9 cellular contexts compared by ENCODE assay signal in the genomic region with DNA sequence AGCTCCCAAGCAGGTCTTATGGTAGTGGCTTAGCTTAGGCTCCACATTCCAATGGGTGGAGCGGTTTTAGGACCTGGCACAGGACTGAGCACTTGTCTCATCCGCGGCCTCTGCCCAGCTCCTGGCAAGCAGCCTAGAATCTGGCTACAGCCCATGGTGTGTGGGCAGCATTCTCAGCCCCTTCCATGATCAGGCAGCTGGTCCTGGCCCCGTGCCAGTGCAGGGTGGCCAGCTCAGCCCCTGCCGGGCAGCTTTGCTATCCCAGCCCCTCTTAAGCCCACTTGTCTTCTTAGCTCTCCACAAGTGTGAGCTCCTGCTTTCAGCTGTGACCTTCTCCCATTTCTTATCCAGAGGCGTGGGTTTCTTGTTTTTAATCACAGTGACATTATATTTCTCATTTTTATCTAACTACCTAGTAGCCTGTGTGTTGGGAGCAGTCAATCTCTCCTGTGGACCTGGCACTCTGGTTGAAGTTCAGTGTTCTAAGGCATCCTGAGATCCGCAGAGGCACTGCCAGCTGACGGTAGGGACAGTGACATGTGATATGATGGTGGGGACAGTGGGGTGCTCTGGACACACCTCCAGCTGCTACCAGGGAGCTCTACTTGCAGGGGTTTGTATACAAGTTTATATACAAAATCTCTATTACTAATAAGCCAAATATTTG.
DNase-seq lines count a peak whose midpoint lies in the region; ATAC-seq and TF ChIP-seq lines count a peak whose summit lies in the region.
"Had no signal": no experiment of that assay in that cellular context is flagged by ENCODE, and none has a peak within 500 bp of the region (broad histone marks: within the 10 kb centered on the region; RNA-seq: fewer than 3 reads in every experiment).

No MANE protein-coding gene starts in this region.

- no peaks in the 10 kb centered on the region for H3K27me3 ChIP-seq in SK-N-SH (ENCODE audit: insufficient read depth)
- H3K27me3 ChIP-seq in left ventricle myocardium inferior (ENCODE audit: low read depth) = peaks cover 7% of the 10 kb centered on the region

- intact Hi-C loops in left ventricle myocardium inferior (cut with micrococcal nuclease) = no loop called here
- intact Hi-C loops in activated naive CD4-positive, alpha-beta T cell treated with anti-CD3 and anti-CD28 coated beads for 36 hours (cut with micrococcal nuclease) = no loop called here
- intact Hi-C loops in activated CD8-positive, alpha-beta T cell treated with anti-CD3 and anti-CD28 coated beads for 36 hours (cut with micrococcal nuclease) = no loop called here

- H3K9ac ChIP-seq in SK-N-SH = no peak overlapping the region

- CTCF ChIA-PET in SK-N-SH (lab: Yijun Ruan, JAX) = interaction anchor here (1.1 to 3.1 kb wide), 3 partner anchors 9 to 121 kb away, joined by 3 to 13 read pairs (median 12); no protein-coding TSS in a partner anchor
- CTCF ChIA-PET in activated naive CD4-positive, alpha-beta T cell treated with anti-CD3 and anti-CD28 coated beads for 36 hours (lab: Charles Lee) = interaction anchor here (0.7 to 2.2 kb wide), 4 partner anchors 12 to 124 kb away, joined by 3 to 7 read pairs (median 3); partner anchors contain the start of gene PRND
- CTCF ChIA-PET in activated CD8-positive, alpha-beta T cell treated with anti-CD3 and anti-CD28 coated beads for 36 hours (lab: Charles Lee) = interaction anchor here (0.6 to 1.1 kb wide), 3 partner anchors 115 to 415 kb away, joined by 3 read pairs; no protein-coding TSS in a partner anchor

- peak in 1 of 2 experiments; percentile 48; a peak in 1 of 4 replicates for TF ChIP-seq EP300 in SK-N-SH (IDR thresholded peaks at IDR 0.05; ENCODE audit: borderline replicate concordance in 1 of 2, low read depth in 1 of 2, low read length in 1 of 2)

- no peak overlapping the region for H2AFZ ChIP-seq in SK-N-SH (ENCODE audit: low read depth)

- TF ChIP-seq RAD21 in SK-N-SH (IDR thresholded peaks at IDR 0.05; ENCODE audit: low read length) = no peak

- peak; percentile 79 for DNase-seq in HT1080 (ENCODE audit: low read depth)
- peak; percentile 44 for DNase-seq in SK-N-SH
- peak; percentile 72 for DNase-seq in left ventricle myocardium inferior
- DNase-seq in substantia nigra (lab: John Stamatoyannopoulos, UW) = peak in 45 of 49 donors; percentile 39 to 98 (median 67)
- no peak for DNase-seq in activated naive CD4-positive, alpha-beta T cell treated with anti-CD3 and anti-CD28 coated beads for 36 hours
- no peak for DNase-seq in activated CD8-positive, alpha-beta T cell treated with anti-CD3 and anti-CD28 coated beads for 36 hours

- WGBS in SK-N-SH (ENCODE audit: low lambda C conversion rate) = 12% methylated on average over 8 of the region's 8 CpGs

- H3K36me3 Mint-ChIP-seq in activated naive CD4-positive, alpha-beta T cell treated with anti-CD3 and anti-CD28 coated beads for 36 hours (ENCODE audit: low read depth) = no peaks in the 10 kb centered on the region
- no peaks in the 10 kb centered on the region for H3K36me3 Mint-ChIP-seq in activated CD8-positive, alpha-beta T cell treated with anti-CD3 and anti-CD28 coated beads for 36 hours (ENCODE audit: low read depth)

- no peaks in the 10 kb centered on the region for H3K9me3 Mint-ChIP-seq in activated naive CD4-positive, alpha-beta T cell treated with anti-CD3 and anti-CD28 coated beads for 36 hours
- H3K9me3 Mint-ChIP-seq in activated CD8-positive, alpha-beta T cell treated with anti-CD3 and anti-CD28 coated beads for 36 hours = no peaks in the 10 kb centered on the region

- H3K36me3 ChIP-seq in SK-N-SH (replicated peaks in 1 of 2; ENCODE audit: control insufficient read depth in 1 of 2, insufficient read depth in 2 of 2, low read length in 1 of 2) (no peaks in the 10 kb centered on the region), left ventricle myocardium inferior (no peaks in the 10 kb centered on the region)

- H3K4me3 ChIP-seq in SK-N-SH (ENCODE audit: low read depth in 2 of 2, low read length in 1 of 2) (no peak overlapping the region), left ventricle myocardium inferior (no peak overlapping the region)

- H3K79me2 ChIP-seq in SK-N-SH (ENCODE audit: insufficient read depth) = no peaks in the 10 kb centered on the region

- H3F3A ChIP-seq in SK-N-SH (replicated peaks; ENCODE audit: insufficient read depth) = peaks cover 11% of the 10 kb centered on the region

- no peak overlapping the region for H3K4me3 Mint-ChIP-seq in activated naive CD4-positive, alpha-beta T cell treated with anti-CD3 and anti-CD28 coated beads for 36 hours
- no peak overlapping the region for H3K4me3 Mint-ChIP-seq in activated CD8-positive, alpha-beta T cell treated with anti-CD3 and anti-CD28 coated beads for 36 hours

- peaks cover 4% of the 10 kb centered on the region for H3K27me3 Mint-ChIP-seq in activated naive CD4-positive, alpha-beta T cell treated with anti-CD3 and anti-CD28 coated beads for 36 hours (ENCODE audit: low read depth)
- H3K27me3 Mint-ChIP-seq in activated CD8-positive, alpha-beta T cell treated with anti-CD3 and anti-CD28 coated beads for 36 hours = peaks cover 15% of the 10 kb centered on the region

- ATAC-seq in GM19463 (IDR thresholded peaks at IDR 0.05; ENCODE audit: unreplicated experiment) = no peak
- no peak for ATAC-seq in HG03039 (IDR thresholded peaks at IDR 0.05; ENCODE audit: unreplicated experiment)
- ATAC-seq in activated CD8-positive, alpha-beta T cell treated with anti-CD3 and anti-CD28 coated beads for 36 hours = no peak

- H3K9me3 ChIP-seq in SK-N-SH (no peaks in the 10 kb centered on the region), left ventricle myocardium inferior (replicated peaks) (no peaks in the 10 kb centered on the region)

- peaks cover 0 to 25% of the 10 kb centered on the region in 2 experiments; a peak in 3 of 4 replicates for H3K4me1 ChIP-seq in SK-N-SH (ENCODE audit: control insufficient read depth in 1 of 2, insufficient read depth in 2 of 2, low read depth in 1 of 2, low read length in 1 of 2)
- peaks cover 29% of the 10 kb centered on the region for H3K4me1 ChIP-seq in left ventricle myocardium inferior

- H3K4me2 ChIP-seq in SK-N-SH = peak overlapping the region; percentile 45

- TF ChIP-seq CTCF in SK-N-SH (IDR thresholded peaks at IDR 0.05) (no peak), left ventricle myocardium inferior (IDR thresholded peaks at IDR 0.05; ENCODE audit: borderline replicate concordance) (no peak)
- no peak for TF ChIP-seq CTCF in activated CD8-positive, alpha-beta T cell treated with anti-CD3 and anti-CD28 coated beads for 36 hours (IDR thresholded peaks at IDR 0.05)

- peak overlapping the region in 1 of 2 experiments; percentile 41; a peak in 1 of 4 replicates for H3K27ac ChIP-seq in SK-N-SH (ENCODE audit: low read depth in 2 of 2, low read length in 1 of 2)
- H3K27ac ChIP-seq in left ventricle myocardium inferior (replicated peaks) = peak overlapping the region; percentile 70
- H3K27ac ChIP-seq in substantia nigra (ENCODE audit: low read depth, low read length, poor library complexity, severe bottlenecking) = peak overlapping the region; percentile 71
- H3K27ac ChIP-seq: VCaP had no signal

- POLR2A ChIA-PET in SK-N-SH (lab: Yijun Ruan, JAX) = no interaction called here
- POLR2A ChIA-PET in activated CD8-positive, alpha-beta T cell treated with anti-CD3 and anti-CD28 coated beads for 36 hours (lab: Charles Lee) = interaction anchor here (0.9 kb wide), 1 partner anchor 114 kb away, joined by 3 read pairs; no protein-coding TSS in a partner anchor

- H3K9me2 ChIP-seq in SK-N-SH = no peaks in the 10 kb centered on the region

- no peaks in the 10 kb centered on the region for H3K4me1 Mint-ChIP-seq in activated naive CD4-positive, alpha-beta T cell treated with anti-CD3 and anti-CD28 coated beads for 36 hours (ENCODE audit: low read depth)
- no peaks in the 10 kb centered on the region for H3K4me1 Mint-ChIP-seq in activated CD8-positive, alpha-beta T cell treated with anti-CD3 and anti-CD28 coated beads for 36 hours (ENCODE audit: low read depth)

- H3K27ac Mint-ChIP-seq in activated naive CD4-positive, alpha-beta T cell treated with anti-CD3 and anti-CD28 coated beads for 36 hours = no peak overlapping the region
- no peak overlapping the region for H3K27ac Mint-ChIP-seq in activated CD8-positive, alpha-beta T cell treated with anti-CD3 and anti-CD28 coated beads for 36 hours

- H4K20me1 ChIP-seq in SK-N-SH (ENCODE audit: insufficient read depth) = no peaks in the 10 kb centered on the region

TF ChIP-seq in SK-N-SH, 30 proteins besides CTCF, POLR2A, EP300 and RAD21 (continues in another document):
- TF ChIP-seq CHD2 (IDR thresholded peaks at IDR 0.05; ENCODE audit: low read length, partially characterized antibody) (no peak), MAX (IDR thresholded peaks at IDR 0.05; ENCODE audit: low read depth) (peak; percentile 25), TEAD4 (IDR thresholded peaks at IDR 0.05; ENCODE audit: borderline replicate concordance, insufficient read depth) (0 out of 2 replicates have a peak, but pooled peaks have one; percentile 38), GABPA (IDR thresholded peaks at IDR 0.05; ENCODE audit: low read depth) (no peak), FOXJ3 (CRISPR knock-in tag; IDR thresholded peaks at IDR 0.05) (no peak), RXRA (IDR thresholded peaks at IDR 0.05; ENCODE audit: borderline replicate concordance, low read depth) (no peak), YY1 (IDR thresholded peaks at IDR 0.05; ENCODE audit: low read depth) (peak; percentile 19; the same call in 1 of the 2 replicates), JUND (IDR thresholded peaks at IDR 0.05) (0 out of 2 replicates have a peak, but pooled peaks have one; percentile 13), RCOR1 (IDR thresholded peaks at IDR 0.05; ENCODE audit: low read length) (no peak), ELF1 (IDR thresholded peaks at IDR 0.05) (0 out of 2 replicates have a peak, but pooled peaks have one; percentile 11), TCF12 (IDR thresholded peaks at IDR 0.05) (peak; percentile 75), NRF1 (IDR thresholded peaks at IDR 0.05; ENCODE audit: low read depth, low read length) (no peak), POLR2AphosphoS5 (IDR thresholded peaks at IDR 0.05; ENCODE audit: low read depth, low read length) (no peak)
- TF ChIP-seq, protein P1, sequence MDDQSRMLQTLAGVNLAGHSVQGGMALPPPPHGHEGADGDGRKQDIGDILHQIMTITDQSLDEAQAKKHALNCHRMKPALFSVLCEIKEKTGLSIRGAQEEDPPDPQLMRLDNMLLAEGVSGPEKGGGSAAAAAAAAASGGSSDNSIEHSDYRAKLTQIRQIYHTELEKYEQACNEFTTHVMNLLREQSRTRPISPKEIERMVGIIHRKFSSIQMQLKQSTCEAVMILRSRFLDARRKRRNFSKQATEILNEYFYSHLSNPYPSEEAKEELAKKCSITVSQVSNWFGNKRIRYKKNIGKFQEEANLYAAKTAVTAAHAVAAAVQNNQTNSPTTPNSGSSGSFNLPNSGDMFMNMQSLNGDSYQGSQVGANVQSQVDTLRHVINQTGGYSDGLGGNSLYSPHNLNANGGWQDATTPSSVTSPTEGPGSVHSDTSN (IDR thresholded peaks at IDR 0.05) = peak; percentile 56

Comparison
In these comparisons a context has a peak if more than half of its experiments do, and no peak if none do; other contexts are left out.
1. DNase-seq: peak in HT1080 (single experiment), SK-N-SH (single experiment), left ventricle myocardium inferior (single experiment) and substantia nigra (45 of 49); none in activated naive CD4-positive, alpha-beta T cell treated with anti-CD3 and anti-CD28 coated beads for 36 hours (single experiment) and activated CD8-positive, alpha-beta T cell treated with anti-CD3 and anti-CD28 coated beads for 36 hours (single experiment).